18 cellular contexts compared by ENCODE assay signal in genomic region chr7:51665045-51665785, GRCh38.
"Had no signal": no experiment of that assay in that cellular context is flagged by ENCODE, and none has a peak within 500 bp of the region (broad histone marks: within the 10 kb centered on the region; RNA-seq: fewer than 3 reads in every experiment).

No MANE protein-coding gene starts in this region.

- H3K4me3 ChIP-seq: colonic mucosa, gastrocnemius medialis, heart left ventricle, tibial artery had no signal

- H3K27me3 Mint-ChIP-seq: activated CD4-positive, alpha-beta T cell treated with anti-CD3 and anti-CD28 coated beads, Interleukin-2, amount 10 ng/mL, durations not matched to agents 7 days and 5 days; central memory CD8-positive, alpha-beta T cell; T-cell had no signal

- H3K36me3 ChIP-seq: brain microvascular endothelial cell, colonic mucosa, gastrocnemius medialis, heart left ventricle, tibial artery had no signal

- H3K9me3 Mint-ChIP-seq: activated CD4-positive, alpha-beta T cell treated with anti-CD3 and anti-CD28 coated beads, Interleukin-2, amount 10 ng/mL, durations not matched to agents 7 days and 5 days; activated T-cell treated with anti-CD3 and anti-CD28 coated beads, Interleukin-2, amount 50 U/mL, for 4 hours; central memory CD8-positive, alpha-beta T cell had no signal

- H3K27me3 ChIP-seq: brain microvascular endothelial cell, colonic mucosa, gastrocnemius medialis, heart left ventricle, tibial artery had no signal

- H3K4me3 Mint-ChIP-seq: activated CD4-positive, alpha-beta T cell treated with anti-CD3 and anti-CD28 coated beads, Interleukin-2, amount 10 ng/mL, durations not matched to agents 7 days and 5 days; activated CD8-positive, alpha-beta T cell treated with anti-CD3 and anti-CD28 coated beads, Interleukin-2, amount 10 ng/mL, durations not matched to agents 7 days and 5 days; activated naive CD4-positive, alpha-beta T cell treated with anti-CD3 and anti-CD28 coated beads for 36 hours; activated T-cell treated with anti-CD3 and anti-CD28 coated beads, Interleukin-2, amount 50 U/mL, for 4 hours; central memory CD8-positive, alpha-beta T cell; naive thymus-derived CD4-positive, alpha-beta T cell; T-cell had no signal

- H3K9me3 ChIP-seq: colonic mucosa, gastrocnemius medialis, tibial artery had no signal

- H3K4me1 ChIP-seq: colonic mucosa, gastrocnemius medialis, heart left ventricle, tibial artery had no signal

- DNase-seq: activated CD4-positive, alpha-beta T cell treated with anti-CD3 and anti-CD28 coated beads, Interleukin-2, amount 10 ng/mL, durations not matched to agents 7 days and 5 days; activated CD8-positive, alpha-beta memory T cell treated with anti-CD3 and anti-CD28 coated beads, Interleukin-2, amount 50 U/mL, for 4 hours; activated CD8-positive, alpha-beta T cell treated with anti-CD3 and anti-CD28 coated beads, Interleukin-2, amount 10 ng/mL, durations not matched to agents 7 days and 5 days; activated naive CD4-positive, alpha-beta T cell treated with anti-CD3 and anti-CD28 coated beads for 36 hours; activated T-cell treated with anti-CD3 and anti-CD28 coated beads, Interleukin-2, amount 50 U/mL, for 4 hours; brain microvascular endothelial cell; colonic mucosa; gastrocnemius medialis; heart left ventricle; kidney glomerular epithelial cell; left ventricle myocardium superior; mesenchymal stem cell; naive thymus-derived CD4-positive, alpha-beta T cell; retina; stimulated activated naive CD4-positive, alpha-beta T cell treated with Interleukin-2 at 50 U/mL for 16 hours; T-cell; tibial artery had no signal

- H3K36me3 Mint-ChIP-seq: naive thymus-derived CD4-positive, alpha-beta T cell; T-cell had no signal

- H3K27ac ChIP-seq: brain microvascular endothelial cell, colonic mucosa, gastrocnemius medialis, heart left ventricle, tibial artery had no signal

- H3K27ac Mint-ChIP-seq: activated CD8-positive, alpha-beta T cell treated with anti-CD3 and anti-CD28 coated beads, Interleukin-2, amount 10 ng/mL, durations not matched to agents 7 days and 5 days; activated naive CD4-positive, alpha-beta T cell treated with anti-CD3 and anti-CD28 coated beads for 36 hours; naive thymus-derived CD4-positive, alpha-beta T cell; T-cell had no signal

- H3K4me1 Mint-ChIP-seq: activated CD4-positive, alpha-beta T cell treated with anti-CD3 and anti-CD28 coated beads, Interleukin-2, amount 10 ng/mL, durations not matched to agents 7 days and 5 days; central memory CD8-positive, alpha-beta T cell; naive thymus-derived CD4-positive, alpha-beta T cell; T-cell had no signal
